16 cellular contexts compared by ENCODE assay signal in the genomic region with DNA sequence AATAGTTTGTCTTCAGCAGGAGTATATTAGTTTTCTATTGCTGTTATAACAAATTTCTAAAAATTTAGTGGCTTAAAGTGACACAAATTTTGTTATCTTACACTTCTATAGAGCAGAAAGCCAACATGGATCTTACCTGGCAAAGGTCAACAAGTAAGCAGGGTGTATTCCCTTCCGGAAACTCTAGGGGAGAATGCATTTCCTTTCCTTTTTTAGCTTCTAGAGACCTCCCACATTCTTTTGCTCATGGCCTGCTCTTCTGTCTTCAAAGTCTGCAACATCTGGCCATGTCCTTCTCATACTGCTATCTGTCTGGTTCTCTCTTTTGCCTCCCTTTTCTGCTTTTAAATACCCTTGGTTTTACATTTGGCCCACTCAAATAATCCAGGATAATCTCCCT.
DNase-seq lines count a peak whose midpoint lies in the region; ATAC-seq and TF ChIP-seq lines count a peak whose summit lies in the region.
"Had no signal": no experiment of that assay in that cellular context is flagged by ENCODE, and none has a peak within 500 bp of the region (broad histone marks: within the 10 kb centered on the region; RNA-seq: fewer than 3 reads in every experiment).

No MANE protein-coding gene starts in this region.

- H3K9me3 Mint-ChIP-seq in WTC11 = peaks cover 12% of the 10 kb centered on the region

- DNase-seq in A673 (ENCODE audit: low spot score) = peak; percentile 7
- peak; percentile 87 for DNase-seq in NCI-H82 (lab: John Stamatoyannopoulos, UW)
- no peak for DNase-seq in WTC11 (ENCODE audit: low spot score)
- DNase-seq in iPS DF 19.7 (ENCODE audit: low read depth, low spot score) = peak; percentile 15
- no peak for DNase-seq in NCI-H1436 (lab: John Stamatoyannopoulos, UW)
- no peak for DNase-seq in effector CD4-positive, alpha-beta T cell
- no peak for DNase-seq in SKM-1 treated with dmso at 0.1 percent for 144 hours (lab: John Stamatoyannopoulos, UW; ENCODE audit: unreplicated experiment)
- DNase-seq in occipital lobe (lab: John Stamatoyannopoulos, UW) = no peak
- DNase-seq: CD4-positive, CD25-positive, alpha-beta regulatory T cell; DMS79; GOT3; HCEC 1CT; IMR-90 had no signal

- no peak overlapping the region for H3K27ac Mint-ChIP-seq in WTC11
- H3K27ac Mint-ChIP-seq: CD4-positive, CD25-positive, alpha-beta regulatory T cell had no signal

- H3K27me3 Mint-ChIP-seq in WTC11 (ENCODE audit: low read depth) = no peaks in the 10 kb centered on the region

- TF ChIP-seq CTCF in A673 (conservative IDR thresholded peaks at IDR 0.05; ENCODE audit: low read depth, low read length) (no peak), WTC11 (IDR thresholded peaks at IDR 0.05) (no peak)

- no peaks in the 10 kb centered on the region for H3K36me3 ChIP-seq in A673 (ENCODE audit: insufficient read depth, low read length, poor library complexity, severe bottlenecking)
- H3K36me3 ChIP-seq: BLaER1 treated with 17β-estradiol and CSF1 and Interleukin-3, amounts not matched to agents 10 nM and 100 nM had no signal

- H3K4me1 ChIP-seq in A673 (ENCODE audit: insufficient read depth, low read length, poor library complexity, severe bottlenecking) = no peaks in the 10 kb centered on the region
- H3K4me1 ChIP-seq: BLaER1 treated with 17β-estradiol and CSF1 and Interleukin-3, amounts not matched to agents 10 nM and 100 nM had no signal

- no peaks in the 10 kb centered on the region for H3K36me3 Mint-ChIP-seq in WTC11
- H3K36me3 Mint-ChIP-seq: CD4-positive, CD25-positive, alpha-beta regulatory T cell had no signal

- ATAC-seq in WTC11 = peak; percentile 78
- ATAC-seq: GM12878 had no signal

- H3K9me3 ChIP-seq in A673 (ENCODE audit: low read depth, low read length, poor library complexity, severe bottlenecking) = no peaks in the 10 kb centered on the region
- H3K9me3 ChIP-seq: BLaER1 treated with 17β-estradiol and CSF1 and Interleukin-3, amounts not matched to agents 10 nM and 100 nM had no signal

- POLR2A ChIA-PET in A673 (lab: Charles Lee; ENCODE audit: low non-redundant PET) (no interaction called here), WTC11 (lab: Charles Lee) (no interaction called here)

- H3K4me3 ChIP-seq in A673 (ENCODE audit: low read depth, low read length, poor library complexity, severe bottlenecking) = no peak overlapping the region
- H3K4me3 ChIP-seq: BLaER1 treated with 17β-estradiol and CSF1 and Interleukin-3, amounts not matched to agents 10 nM and 100 nM; GM12878 had no signal

- CTCF ChIA-PET in A673 (lab: Charles Lee) = no interaction called here
- CTCF ChIA-PET in WTC11 (lab: Charles Lee) = interaction anchor here (1.5 to 2.1 kb wide), 3 partner anchors 9 to 236 kb away, joined by 3 to 7 read pairs (median 7); no protein-coding TSS in a partner anchor

- no peak overlapping the region for H3K27ac ChIP-seq in A673 (ENCODE audit: low read depth, low read length, poor library complexity, severe bottlenecking)
- H3K27ac ChIP-seq: 22Rv1; BLaER1 treated with 17β-estradiol and CSF1 and Interleukin-3, amounts not matched to agents 10 nM and 100 nM had no signal

- no TSS peak for BruUV-seq in A673 (replicated peaks; lab: Mats Ljungman, UMichigan)

- H3K27me3 ChIP-seq in A673 (replicated peaks; ENCODE audit: insufficient read depth, low read depth, low read length, poor library complexity) = peaks cover 3% of the 10 kb centered on the region
- H3K27me3 ChIP-seq: BLaER1 treated with 17β-estradiol and CSF1 and Interleukin-3, amounts not matched to agents 10 nM and 100 nM had no signal

- no peak overlapping the region for H3K4me3 Mint-ChIP-seq in WTC11
- H3K4me3 Mint-ChIP-seq: CD4-positive, CD25-positive, alpha-beta regulatory T cell had no signal

- H3K4me1 Mint-ChIP-seq in WTC11 = peaks cover 12% of the 10 kb centered on the region
- H3K4me1 Mint-ChIP-seq: CD4-positive, CD25-positive, alpha-beta regulatory T cell had no signal

- intact Hi-C loops in A673 (cut with micrococcal nuclease; ENCODE audit: unreplicated experiment) = no loop called here

TF ChIP-seq in WTC11, 78 proteins besides CTCF, POLR2A, EP300 and RAD21:
- TF ChIP-seq NFYB (CRISPR knock-in tag; conservative IDR thresholded peaks at IDR 0.05; ENCODE audit: low read depth) (no peak), EMX1 (CRISPR knock-in tag; IDR thresholded peaks at IDR 0.05) (no peak), FOXP1 (CRISPR knock-in tag; IDR thresholded peaks at IDR 0.05; ENCODE audit: borderline replicate concordance) (no peak)

Comparison
In these comparisons a context has a peak if more than half of its experiments do, and no peak if none do; other contexts are left out.
1. DNase-seq: peak in A673 (single experiment), NCI-H82 (single experiment) and iPS DF 19.7 (single experiment); none in WTC11 (single experiment), NCI-H1436 (single experiment), effector CD4-positive, alpha-beta T cell (single experiment), SKM-1 treated with dmso at 0.1 percent for 144 hours (single experiment) and occipital lobe (single experiment).